8 cellular contexts compared by ENCODE assay signal in the genomic region with DNA sequence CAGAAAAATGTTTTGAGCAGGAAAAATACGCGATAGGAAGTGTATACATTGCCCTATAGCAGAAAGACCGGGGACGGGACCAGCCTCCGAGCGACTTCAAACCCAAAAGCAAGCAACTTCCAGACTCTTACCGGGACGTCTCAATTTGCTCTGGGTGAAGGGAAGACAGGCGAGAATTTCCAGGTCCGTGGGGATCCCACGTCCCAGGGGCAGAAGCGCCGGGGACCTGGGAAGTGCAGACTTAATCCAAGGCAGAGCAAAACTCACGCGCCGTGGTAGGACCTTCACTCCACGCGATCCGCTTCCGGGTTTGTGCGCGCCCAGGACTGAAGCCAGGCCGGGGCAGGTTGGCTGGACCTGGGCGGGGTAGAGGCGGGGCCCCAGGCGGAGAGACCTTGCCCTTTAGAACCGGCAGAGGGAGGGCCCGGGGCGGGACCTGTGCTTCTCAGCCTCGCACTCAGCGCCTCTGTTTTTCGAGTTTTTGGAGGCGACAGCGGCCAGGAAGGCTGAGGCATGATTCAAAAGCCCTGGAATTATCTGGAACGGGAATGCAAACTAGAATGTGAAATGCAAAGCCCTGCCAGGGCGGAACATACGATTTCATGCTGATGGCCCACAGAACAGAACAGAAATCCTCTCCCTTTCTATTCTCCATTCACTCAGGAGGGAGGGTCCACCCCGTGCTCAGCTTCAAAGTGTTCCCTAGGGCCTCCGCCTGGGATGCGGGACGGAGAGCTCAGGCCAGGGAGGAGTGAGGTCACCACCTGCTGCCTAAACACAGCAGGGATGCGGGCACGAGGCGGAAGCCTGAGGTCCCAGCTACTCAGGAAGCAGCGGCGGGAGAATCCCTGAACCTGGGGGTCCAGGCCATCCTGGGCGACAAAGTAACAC. TPM values are rescaled to one million over a fixed set of nuclear protein-coding genes. Genes with fewer than 3 reads are reported as not detected.
DNase-seq lines count a peak whose midpoint lies in the region; ATAC-seq and TF ChIP-seq lines count a peak whose summit lies in the region.
"Not testable (repeated sequence)": the region's sequence is repeated elsewhere in the genome, so short reads cannot be mapped to it uniquely, and the experiment has no call there.

ZNF600 (minus strand) TSS at position 328 of the 891 bp plus-strand sequence. CDS start 7,903 bp downstream, outside the sequence.

- CTCF ChIA-PET in CD8-positive, alpha-beta memory T cell (lab: Charles Lee), result interaction anchor here (0.7 kb wide), 1 partner anchor 46 kb away, joined by 3 read pairs; no protein-coding TSS in a partner anchor
- CTCF ChIA-PET in PC-9 (lab: Charles Lee), result interaction anchor here (0.6 kb wide), 1 partner anchor 583 kb away, joined by 4 read pairs; no protein-coding TSS in a partner anchor

- peak within 1 kb of the TSS; percentile 98 for H2AFZ ChIP-seq in PC-9

- not testable (repeated sequence) for H3K27me3 ChIP-seq in CD8-positive, alpha-beta memory T cell (ENCODE audit: insufficient read depth, low read length, poor library complexity, severe bottlenecking); HL-60 (ENCODE audit: insufficient read depth, poor library complexity, severe bottlenecking); PC-9 (ENCODE audit: insufficient read depth, low read depth)

- H3K4me1 Mint-ChIP-seq in CD8-positive, alpha-beta memory T cell, result peaks cover 36 to 44% (median 42%) of the 10 kb centered on the region in 3 donors
- H3K4me1 Mint-ChIP-seq in mesothelial cell of epicardium, result peaks cover 14% of the 10 kb centered on the region

- H3K79me2 ChIP-seq in PC-9 (ENCODE audit: low read depth), result peaks cover 13% of the 10 kb centered on the region

- peak within 1 kb of the TSS; percentile 61 for H3K27ac ChIP-seq in CD8-positive, alpha-beta memory T cell (ENCODE audit: low read depth, low read length)
- H3K27ac ChIP-seq in HL-60 (replicated peaks) (peak within 1 kb of the TSS; percentile 58), epithelial cell of prostate (peak within 1 kb of the TSS; percentile 45)
- H3K27ac ChIP-seq in PC-9, result not testable (repeated sequence)

- BruUV-seq in PC-9 (replicated peaks; lab: Mats Ljungman, UMichigan), result not testable (repeated sequence)

- H3K9me3 ChIP-seq in CD8-positive, alpha-beta memory T cell (ENCODE audit: low read length); PC-9 (ENCODE audit: insufficient read depth, low read depth): not testable (repeated sequence)

- H3K4me3 Mint-ChIP-seq in CD8-positive, alpha-beta memory T cell, result peak within 1 kb of the TSS; percentile 92 to 98 (median 95)
- peak within 1 kb of the TSS; percentile 89 for H3K4me3 Mint-ChIP-seq in mesothelial cell of epicardium

- not testable (repeated sequence) for H4K20me1 ChIP-seq in PC-9 (ENCODE audit: insufficient read depth)

- H3K36me3 ChIP-seq in CD8-positive, alpha-beta memory T cell (ENCODE audit: insufficient read depth, low read length); PC-9 (ENCODE audit: low read depth): not testable (repeated sequence)

- H3K36me3 Mint-ChIP-seq in CD8-positive, alpha-beta memory T cell, result peaks cover 2 to 20% (median 16%) of the 10 kb centered on the region in 3 donors
- not testable (repeated sequence) for H3K36me3 Mint-ChIP-seq in mesothelial cell of epicardium

- H3K4me3 ChIP-seq in CD8-positive, alpha-beta memory T cell (ENCODE audit: low read length), result peak within 1 kb of the TSS; percentile 77
- H3K4me3 ChIP-seq in HL-60 (replicated peaks; ENCODE audit: insufficient read depth, low read length) (peak within 1 kb of the TSS; percentile 52), PC-9 (peak within 1 kb of the TSS; percentile 99)

- H3K4me1 ChIP-seq in CD8-positive, alpha-beta memory T cell (ENCODE audit: insufficient read depth, low read length); PC-9 (replicated peaks; ENCODE audit: insufficient read depth): not testable (repeated sequence)

- not testable (repeated sequence) for TF ChIP-seq CTCF in HL-60 (IDR thresholded peaks at IDR 0.05; ENCODE audit: insufficient read depth, low read length); mesothelial cell of epicardium (IDR thresholded peaks at IDR 0.05; ENCODE audit: unreplicated experiment)
- TF ChIP-seq CTCF in PC-9 (conservative IDR thresholded peaks at IDR 0.05), result peak; percentile 36; the same call in 1 of the 2 replicates

- peak; percentile 98 for ATAC-seq in GM19455 (IDR thresholded peaks at IDR 0.05; ENCODE audit: unreplicated experiment)

- DNase-seq in CD8-positive, alpha-beta memory T cell, result peak; percentile 51 to 89 (median 78)
- peak; percentile 57 to 84 for DNase-seq in HL-60 (ENCODE audit: low read depth in 1 of 2, low spot score in 1 of 2)
- DNase-seq in PC-9, result peak; percentile 73 to 85
- DNase-seq in activated T-cell treated with anti-CD3 and anti-CD28 coated beads for 48 hours (ENCODE audit: low read depth), result peak; percentile 73
- DNase-seq in epithelial cell of prostate (ENCODE audit: low read depth, low spot score), result peak; percentile 20
- DNase-seq in mesothelial cell of epicardium (ENCODE audit: low spot score in 2 of 2, unreplicated experiment in 2 of 2), result peak; percentile 40 to 64
- DNase-seq in stimulated activated CD8-positive, alpha-beta memory T cell treated with anti-CD3 and anti-CD28 coated beads, Interleukin-12 subunit alpha, Interleukin-12 subunit beta, amount 100 ng/mL, for 1 hour (ENCODE audit: low read depth), result peak; percentile 70

- not testable (repeated sequence) for H3F3A ChIP-seq in PC-9 (ENCODE audit: insufficient read depth, low read depth)

- peak within 1 kb of the TSS; percentile 71 to 97 (median 88) for H3K27ac Mint-ChIP-seq in CD8-positive, alpha-beta memory T cell
- H3K27ac Mint-ChIP-seq in mesothelial cell of epicardium, result peak within 1 kb of the TSS; percentile 94

- H3K27me3 Mint-ChIP-seq in CD8-positive, alpha-beta memory T cell; mesothelial cell of epicardium (ENCODE audit: low read depth): not testable (repeated sequence)

- intact Hi-C loops in PC-9 (cut with micrococcal nuclease; ENCODE audit: unreplicated experiment), result loop anchor here (5.0 kb wide), 1 partner anchor 136 kb away; the partner anchor contains the start of gene ZNF888

- not testable (repeated sequence) for H3K9me2 ChIP-seq in PC-9 (ENCODE audit: insufficient read depth)

- POLR2A ChIA-PET in CD8-positive, alpha-beta memory T cell (lab: Charles Lee), result interaction anchor here (0.6 kb wide), 1 partner anchor 1677 kb away, joined by 3 read pairs; the partner anchor contains the start of gene LENG9
- POLR2A ChIA-PET in PC-9 (lab: Charles Lee; ENCODE audit: unreplicated experiment), result not testable (repeated sequence)

- H3K4me2 ChIP-seq in PC-9, result peak within 1 kb of the TSS; percentile 94

- H3K9me3 Mint-ChIP-seq in CD8-positive, alpha-beta memory T cell, result peaks cover 0 to 23% (median 3%) of the 10 kb centered on the region in 5 donors
- not testable (repeated sequence) for H3K9me3 Mint-ChIP-seq in mesothelial cell of epicardium

RNA-seq across cellular contexts. Expression of gene ZNF600, which starts in this region (rescaled TPM):
- 10 to 100 TPM; 20.8 to 22.4 TPM for total RNA-seq in CD8-positive, alpha-beta memory T cell
- 28.1 TPM for polyA plus RNA-seq in CD8-positive, alpha-beta memory T cell
- total RNA-seq in PC-9 (2021), result 21.4 and 27.9 TPM in 2 replicates
- total RNA-seq in mesothelial cell of epicardium, result 16.7 to 18.3 TPM (median 17.3 TPM) in 3 replicates

Comparison
In these comparisons a context has a peak if more than half of its experiments do, and no peak if none do; other contexts are left out.
1. DNase-seq: peak in every context shown above with its lines; median percentile 79 in PC-9; 78 in CD8-positive, alpha-beta memory T cell; 73 in activated T-cell treated with anti-CD3 and anti-CD28 coated beads for 48 hours; 70 in HL-60; 70 in stimulated activated CD8-positive, alpha-beta memory T cell treated with anti-CD3 and anti-CD28 coated beads, Interleukin-12 subunit alpha, Interleukin-12 subunit beta, amount 100 ng/mL, for 1 hour; 52 in mesothelial cell of epicardium; 20 in epithelial cell of prostate.